In genomic region chr2:102703748-102704147, GRCh38 we compare ENCODE assay signal across 8 cellular contexts. TPM values are rescaled to one million over a fixed set of nuclear protein-coding genes. Genes with fewer than 3 reads are reported as not detected.
DNase-seq lines count a peak whose midpoint lies in the region; ATAC-seq and TF ChIP-seq lines count a peak whose summit lies in the region.

No MANE protein-coding gene starts in this region.

- H3F3A ChIP-seq in MM.1S (ENCODE audit: insufficient read depth, low read length) = no peaks in the 10 kb centered on the region

- H2BK120ac ChIP-seq in mesendoderm (ENCODE audit: low read depth, low read length) = no peak overlapping the region

- no peak overlapping the region for H3K4me3 Mint-ChIP-seq in activated T-cell treated with anti-CD3 and anti-CD28 coated beads, Interleukin-2, amount 50 U/mL, for 4 hours
- no peak overlapping the region for H3K4me3 Mint-ChIP-seq in brain

- H3K79me2 ChIP-seq in MM.1S (ENCODE audit: low read length) = no peaks in the 10 kb centered on the region
- H3K79me2 ChIP-seq in mesendoderm (ENCODE audit: control insufficient read depth, insufficient read depth, low read length) = no peaks in the 10 kb centered on the region

- no peak overlapping the region for H3K56ac ChIP-seq in mesendoderm (ENCODE audit: low read length)

- no peak overlapping the region for H3K4ac ChIP-seq in mesendoderm (ENCODE audit: low read depth, low read length)

- no peak overlapping the region for H2AFZ ChIP-seq in MM.1S (ENCODE audit: low read length)

- H4K8ac ChIP-seq in mesendoderm (ENCODE audit: low read depth, low read length) = no peak overlapping the region

- ATAC-seq in activated T-cell treated with anti-CD3 and anti-CD28 coated beads, Interleukin-2, amount 50 U/mL, for 4 hours = no peak
- no peak for ATAC-seq in GM21526 (IDR thresholded peaks at IDR 0.05; ENCODE audit: low FRiP score, unreplicated experiment)
- no peak for ATAC-seq in GM19035 (IDR thresholded peaks at IDR 0.05; ENCODE audit: unreplicated experiment)

- no peak overlapping the region for H3K27ac ChIP-seq in MM.1S (ENCODE audit: low read length)
- no peak overlapping the region for H3K27ac ChIP-seq in mesendoderm (ENCODE audit: low read depth, low read length)

- H2BK15ac ChIP-seq in mesendoderm (replicated peaks; ENCODE audit: low read depth) = no peak overlapping the region

- no peak overlapping the region for H3K23ac ChIP-seq in mesendoderm (ENCODE audit: low read length)

- no peaks in the 10 kb centered on the region for H3K9me3 Mint-ChIP-seq in activated T-cell treated with anti-CD3 and anti-CD28 coated beads, Interleukin-2, amount 50 U/mL, for 4 hours
- H3K9me3 Mint-ChIP-seq in brain = no peaks in the 10 kb centered on the region

- H3K18ac ChIP-seq in mesendoderm (ENCODE audit: low read length) = no peak overlapping the region

- peaks cover 7% of the 10 kb centered on the region for H3K27me3 Mint-ChIP-seq in activated T-cell treated with anti-CD3 and anti-CD28 coated beads, Interleukin-2, amount 50 U/mL, for 4 hours (ENCODE audit: low read depth)
- no peaks in the 10 kb centered on the region for H3K27me3 Mint-ChIP-seq in brain

- no peaks in the 10 kb centered on the region for H3K4me1 ChIP-seq in MM.1S (ENCODE audit: low read length)
- no peaks in the 10 kb centered on the region for H3K4me1 ChIP-seq in mesendoderm (ENCODE audit: control insufficient read depth, low read depth, low read length)

- H3K27ac Mint-ChIP-seq in brain = no peak overlapping the region

- peak; percentile 37 for TF ChIP-seq CTCF in MM.1S (IDR thresholded peaks at IDR 0.05; ENCODE audit: low read length)
- peak; percentile 49 to 61 for TF ChIP-seq CTCF in brain (conservative IDR thresholded peaks at IDR 0.05)

- H2BK5ac ChIP-seq in mesendoderm (ENCODE audit: low read length) = no peak overlapping the region

- DNase-seq in activated T-cell treated with anti-CD3 and anti-CD28 coated beads for 24 hours (ENCODE audit: low read depth) = peak; percentile 9
- DNase-seq in activated T-cell treated with anti-CD3 and anti-CD28 coated beads, Interleukin-2, amount 50 U/mL, for 4 hours = no peak
- DNase-seq in MM.1S = peak; percentile 10
- DNase-seq in mesendoderm = peak; percentile 53
- no peak for DNase-seq in epidermal melanocyte (ENCODE audit: insufficient read length, low spot score)

- no peak overlapping the region for H4K5ac ChIP-seq in mesendoderm (ENCODE audit: low read length)

- no peak overlapping the region for H2AK5ac ChIP-seq in mesendoderm (ENCODE audit: low read length)

- H3K9me3 ChIP-seq in MM.1S (replicated peaks; ENCODE audit: insufficient read depth, low read length) = no peaks in the 10 kb centered on the region

- no peak overlapping the region for H3K9ac ChIP-seq in MM.1S (ENCODE audit: low read length)
- no peak overlapping the region for H3K9ac ChIP-seq in mesendoderm (ENCODE audit: low read length)

- no peaks in the 10 kb centered on the region for H4K20me1 ChIP-seq in MM.1S (ENCODE audit: insufficient read depth, low read length)

- H3K79me1 ChIP-seq in mesendoderm (ENCODE audit: low read length) = no peaks in the 10 kb centered on the region

- H3K27me3 ChIP-seq in MM.1S (replicated peaks; ENCODE audit: insufficient read depth, low read length) (no peaks in the 10 kb centered on the region), mesendoderm (ENCODE audit: insufficient read depth, low read length, poor library complexity) (no peaks in the 10 kb centered on the region)

- H3K36me3 ChIP-seq in MM.1S (replicated peaks; ENCODE audit: insufficient read depth, low read length) (no peaks in the 10 kb centered on the region), mesendoderm (ENCODE audit: control insufficient read depth, insufficient read depth, low read length) (no peaks in the 10 kb centered on the region)

- H3K36me3 Mint-ChIP-seq in activated T-cell treated with anti-CD3 and anti-CD28 coated beads, Interleukin-2, amount 50 U/mL, for 4 hours (ENCODE audit: insufficient read depth) = no peaks in the 10 kb centered on the region
- H3K36me3 Mint-ChIP-seq in brain = no peaks in the 10 kb centered on the region

- no peaks in the 10 kb centered on the region for H3K4me1 Mint-ChIP-seq in activated T-cell treated with anti-CD3 and anti-CD28 coated beads, Interleukin-2, amount 50 U/mL, for 4 hours (ENCODE audit: low read depth)
- H3K4me1 Mint-ChIP-seq in brain = peaks cover 4% of the 10 kb centered on the region

- no peak overlapping the region for H3K4me3 ChIP-seq in MM.1S (ENCODE audit: low read length)
- H3K4me3 ChIP-seq in mesendoderm (ENCODE audit: low read length) = no peak overlapping the region

- no peaks in the 10 kb centered on the region for H3K9me2 ChIP-seq in MM.1S (replicated peaks; ENCODE audit: insufficient read depth, low read length)

- no peak overlapping the region for H3K4me2 ChIP-seq in MM.1S (ENCODE audit: low read depth, low read length)
- H3K4me2 ChIP-seq in mesendoderm (ENCODE audit: low read length) = no peak overlapping the region

RNA-seq across cellular contexts. Expression of gene TMEM182, which starts 58.1 kb away (rescaled TPM):
- 1 to 10 TPM; 4.8 to 5.4 (median 5.0) TPM for total RNA-seq in activated T-cell treated with anti-CD3 and anti-CD28 coated beads, Interleukin-2, amount 50 U/mL, for 4 hours
- 3.1 TPM for polyA plus RNA-seq in brain (ENCODE audit: insufficient read depth, low read depth, low replicate concordance)
- 3.7 TPM for polyA plus RNA-seq in mesendoderm (2013, experiment 1 of 2)
- 3.8 TPM for polyA plus RNA-seq in mesendoderm (2013, experiment 2 of 2)

Comparison
In these comparisons a context has a peak if more than half of its experiments do, and no peak if none do; other contexts are left out.
1. DNase-seq: peak in activated T-cell treated with anti-CD3 and anti-CD28 coated beads for 24 hours (single experiment), MM.1S (single experiment) and mesendoderm (single experiment); none in activated T-cell treated with anti-CD3 and anti-CD28 coated beads, Interleukin-2, amount 50 U/mL, for 4 hours (single experiment) and epidermal melanocyte (single experiment).